Comparison of ENCODE assay signal across 7 cellular contexts in the genomic region with DNA sequence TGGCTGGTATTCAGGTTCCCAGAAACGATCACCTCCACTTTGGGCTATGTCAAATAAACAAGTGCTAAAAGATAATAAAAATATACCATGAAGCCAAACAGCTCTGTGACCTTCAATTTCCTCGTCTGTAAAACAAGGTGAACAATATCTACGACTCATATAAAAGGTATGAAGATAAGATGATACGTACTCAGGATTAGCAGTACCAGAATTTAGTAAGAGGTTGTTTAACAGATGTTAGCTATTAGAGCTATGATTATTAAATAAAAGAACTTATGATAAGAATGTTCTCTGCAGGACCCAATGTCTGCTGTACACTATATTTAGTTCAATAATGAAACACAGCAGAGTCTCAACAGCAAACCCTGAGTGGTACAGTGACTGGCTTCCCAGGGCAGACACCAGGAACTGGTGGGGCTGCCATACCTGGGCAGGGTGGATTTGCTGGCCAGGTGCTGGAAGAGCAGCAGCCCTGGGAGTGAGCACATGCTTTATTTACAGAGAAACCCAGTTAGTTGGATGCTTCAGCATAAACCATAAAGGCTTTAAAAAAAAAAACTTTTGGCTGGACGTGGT.
DNase-seq lines count a peak whose midpoint lies in the region; ATAC-seq and TF ChIP-seq lines count a peak whose summit lies in the region.
"Not testable (repeated sequence)": the region's sequence is repeated elsewhere in the genome, so short reads cannot be mapped to it uniquely, and the experiment has no call there.

No MANE protein-coding gene starts in this region.

- not testable (repeated sequence) for H3K9me3 ChIP-seq in Panc1 (ENCODE audit: control insufficient read depth, insufficient read depth, low read depth, low read length); mammary epithelial cell (replicated peaks; ENCODE audit: insufficient read depth, low read length); heart left ventricle; mucosa of descending colon

- POLR2A ChIA-PET in Panc1 (lab: Charles Lee): not testable (repeated sequence)

- H3K9ac ChIP-seq in mammary epithelial cell (ENCODE audit: insufficient read depth, low read length): not testable (repeated sequence)

- CTCF ChIA-PET in Panc1 (lab: Charles Lee); mammary epithelial cell (lab: Charles Lee; ENCODE audit: low non-redundant PET): not testable (repeated sequence)

- BruUV-seq in Panc1 (replicated peaks; lab: Mats Ljungman, UMichigan); mammary epithelial cell (replicated peaks; lab: Mats Ljungman, UMichigan): not testable (repeated sequence)

- WGBS in mammary epithelial cell (ENCODE audit: low coverage, missing lambda C conversion rate): 79% methylated on average over 5 of the region's 5 CpGs
- 45 to 60% (median 52%) methylated on average over 5 of the region's 5 CpGs for WGBS in heart left ventricle, 4 donors

- H3K27me3 ChIP-seq in Panc1 (ENCODE audit: control insufficient read depth, insufficient read depth, low read length); mammary epithelial cell (ENCODE audit: insufficient read depth, low read length); heart left ventricle: not testable (repeated sequence)

- H3K4me2 ChIP-seq in mammary epithelial cell (ENCODE audit: insufficient read depth, low read depth, low read length): not testable (repeated sequence)

- not testable (repeated sequence) for H4K20me1 ChIP-seq in mammary epithelial cell (ENCODE audit: insufficient read depth, low read length)

- H3K4me1 ChIP-seq in Panc1 (ENCODE audit: control insufficient read depth, insufficient read depth, low read length); mammary epithelial cell (ENCODE audit: insufficient read depth, low read length); heart left ventricle; mucosa of descending colon (ENCODE audit: low read depth): not testable (repeated sequence)

- H3K27ac ChIP-seq in Panc1 (ENCODE audit: low read length); mammary epithelial cell (ENCODE audit: insufficient read depth, low read depth, low read length); heart left ventricle: not testable (repeated sequence)

- dilution Hi-C loops in mammary epithelial cell (cut with HindIII; ENCODE audit: low sequenced_read_pairs): not testable (repeated sequence)

- 0 out of 2 replicates have a peak, but pooled peaks have one; percentile 48 for ATAC-seq in Panc1
- peak; percentile 57 for ATAC-seq in esophagus mucosa
- ATAC-seq in heart left ventricle: peak in 3 of 4 donors; percentile 42 to 62 (median 52)
- peak; percentile 64 for ATAC-seq in mucosa of descending colon

- intact Hi-C loops in Panc1 (cut with micrococcal nuclease; ENCODE audit: unreplicated experiment); mammary epithelial cell (cut with micrococcal nuclease); heart left ventricle (cut with DNase I); mucosa of descending colon (cut with DNase I, micrococcal nuclease): not testable (repeated sequence)

- not testable (repeated sequence) for TF ChIP-seq CTCF in Panc1 (IDR thresholded peaks at IDR 0.05); mammary epithelial cell (conservative IDR thresholded peaks at IDR 0.05 in 1 of 2, IDR thresholded peaks at IDR 0.05 in 1 of 2; ENCODE audit: extremely low read depth in 1 of 2, insufficient read depth in 1 of 2, low read depth in 1 of 2, low read length in 2 of 2); heart left ventricle (IDR thresholded peaks at IDR 0.05); mucosa of descending colon (IDR thresholded peaks at IDR 0.05)

- in situ Hi-C loops in Panc1 (cut with HindIII; ENCODE audit: low pct_unique_long_range_greater_than_20kb, low sequenced_read_pairs); mammary epithelial cell (cut with MboI; ENCODE audit: low sequenced_read_pairs in 2 of 2): not testable (repeated sequence)

- H3K79me2 ChIP-seq in mammary epithelial cell (ENCODE audit: insufficient read depth, low read length): not testable (repeated sequence)

- not testable (repeated sequence) for H3K4me3 ChIP-seq in Panc1 (ENCODE audit: low read depth in 2 of 2, low read length in 2 of 2); mammary epithelial cell (replicated peaks in 1 of 3; ENCODE audit: insufficient read depth in 1 of 3, low read depth in 2 of 3, low read length in 3 of 3); heart left ventricle; mucosa of descending colon

- H3K36me3 ChIP-seq in Panc1 (ENCODE audit: control insufficient read depth, insufficient read depth, low read length); mammary epithelial cell (ENCODE audit: insufficient read depth, low read length); heart left ventricle; mucosa of descending colon (ENCODE audit: low read depth): not testable (repeated sequence)

- TF ChIP-seq POLR2A in heart left ventricle (IDR thresholded peaks at IDR 0.05): not testable (repeated sequence)

- H2AFZ ChIP-seq in mammary epithelial cell (ENCODE audit: low read depth, low read length): not testable (repeated sequence)

- peak; percentile 4 for DNase-seq in GM03348 (ENCODE audit: low spot score)
- DNase-seq in HPDE6-E6E7 (ENCODE audit: extremely low spot score): peak; percentile 13
- not testable (repeated sequence) for DNase-seq in Panc1 (ENCODE audit: low read depth, low spot score); heart left ventricle; mucosa of descending colon
- DNase-seq in mammary epithelial cell: peak; percentile 5
